In the genomic region with DNA sequence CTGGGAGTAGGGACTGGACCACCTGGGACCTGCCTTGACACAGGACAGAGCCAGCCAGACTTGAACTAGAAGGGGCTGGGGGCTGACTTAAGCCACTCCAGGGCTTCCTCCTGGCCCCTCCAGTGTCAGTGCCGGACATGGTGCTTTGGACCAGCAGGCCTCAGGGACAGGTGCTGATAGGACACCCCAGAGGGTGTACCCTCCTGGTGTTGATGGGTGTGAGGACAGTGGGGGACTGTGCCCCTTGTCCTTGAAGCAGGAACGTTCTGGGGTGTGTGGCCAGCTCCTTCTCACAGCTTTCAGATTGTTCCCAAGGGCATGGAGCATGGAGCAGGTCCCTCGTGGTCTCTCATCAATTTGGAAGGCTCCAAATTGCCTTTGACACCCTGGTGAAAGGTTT, we compare ENCODE assay signal across 19 cellular contexts. TPM values are rescaled to one million over a fixed set of nuclear protein-coding genes. Genes with fewer than 3 reads are reported as not detected.
DNase-seq lines count a peak whose midpoint lies in the region; ATAC-seq and TF ChIP-seq lines count a peak whose summit lies in the region.
"Had no signal": no experiment of that assay in that cellular context is flagged by ENCODE, and none has a peak within 500 bp of the region (broad histone marks: within the 10 kb centered on the region; RNA-seq: fewer than 3 reads in every experiment).

No MANE protein-coding gene starts in this region.

- H3K4me1 ChIP-seq in PC-9 (replicated peaks; ENCODE audit: insufficient read depth): peaks cover 100% of the 10 kb centered on the region

- H4K20me1 ChIP-seq in PC-9 (ENCODE audit: insufficient read depth): no peaks in the 10 kb centered on the region

- H3K9me3 Mint-ChIP-seq in activated naive CD8-positive, alpha-beta T cell (ENCODE audit: low read depth): peaks cover 5% of the 10 kb centered on the region
- H3K9me3 Mint-ChIP-seq in activated naive CD8-positive, alpha-beta T cell treated with anti-CD3 and anti-CD28 coated beads for 36 hours: peaks cover 10% of the 10 kb centered on the region
- peaks cover 11% of the 10 kb centered on the region for H3K9me3 Mint-ChIP-seq in stimulated activated memory B cell treated with anti-CD40 and anti-IgM and Interleukin-4, amounts not matched to agents 10 μg/mL and 1 μg/mL and 100 μg/mL, for 72 hours

- TF ChIP-seq CTCF in PC-9 (conservative IDR thresholded peaks at IDR 0.05): no peak
- no peak for TF ChIP-seq CTCF in dorsolateral prefrontal cortex (IDR thresholded peaks at IDR 0.05 in 54 of 56, conservative IDR thresholded peaks at IDR 0.05 in 2 of 56; ENCODE audit: low read depth in 1 of 56, partially characterized antibody in 56 of 56)

- no peak for DNase-seq in activated naive CD8-positive, alpha-beta T cell treated with anti-CD3 and anti-CD28 coated beads for 36 hours
- DNase-seq in PC-9: no peak
- no peak for DNase-seq in dorsolateral prefrontal cortex
- DNase-seq in COLO668 (lab: John Stamatoyannopoulos, UW; ENCODE audit: unreplicated experiment): no peak
- no peak for DNase-seq in GOT3 (lab: John Stamatoyannopoulos, UW)
- no peak for DNase-seq in ecto neural progenitor cell (ENCODE audit: low spot score)
- DNase-seq: AML-193, COR-L47, DMS 273 treated with DMSO at 0.1 percent for 48 hours, H9, KG1, NCI-H1417, NCI-H187 treated with DMSO at 0.1 percent for 48 hours, NCI-H226, NCI-H524 had no signal

- no peak overlapping the region; the same call in 1 of the 2 replicates for H3K4me3 ChIP-seq in PC-9
- peak overlapping the region in 5 of 59 donors; percentile 0 to 14 (median 3) for H3K4me3 ChIP-seq in dorsolateral prefrontal cortex

- H3K79me2 ChIP-seq in PC-9 (ENCODE audit: low read depth): peaks cover 89% of the 10 kb centered on the region

- POLR2A ChIA-PET in PC-9 (lab: Charles Lee; ENCODE audit: unreplicated experiment): interaction anchor here (0.6 to 0.8 kb wide), 4 partner anchors 11 to 83 kb away, joined by 3 to 6 read pairs (median 3); no protein-coding TSS in a partner anchor

- peak overlapping the region; percentile 85 for H3K4me2 ChIP-seq in PC-9

- H3K27ac Mint-ChIP-seq in activated naive CD8-positive, alpha-beta T cell: peak overlapping the region; percentile 28
- no peak overlapping the region for H3K27ac Mint-ChIP-seq in activated naive CD8-positive, alpha-beta T cell treated with anti-CD3 and anti-CD28 coated beads for 36 hours
- no peak overlapping the region for H3K27ac Mint-ChIP-seq in stimulated activated memory B cell treated with anti-CD40 and anti-IgM and Interleukin-4, amounts not matched to agents 10 μg/mL and 1 μg/mL and 100 μg/mL, for 72 hours
- H3K27ac Mint-ChIP-seq: CD14-positive monocyte, H9 had no signal

- peaks cover 19% of the 10 kb centered on the region for H3K36me3 ChIP-seq in PC-9 (ENCODE audit: low read depth)

- H3K36me3 Mint-ChIP-seq in activated naive CD8-positive, alpha-beta T cell: peaks cover 10% of the 10 kb centered on the region
- H3K36me3 Mint-ChIP-seq in activated naive CD8-positive, alpha-beta T cell treated with anti-CD3 and anti-CD28 coated beads for 36 hours: peaks cover 17% of the 10 kb centered on the region
- H3K36me3 Mint-ChIP-seq in stimulated activated memory B cell treated with anti-CD40 and anti-IgM and Interleukin-4, amounts not matched to agents 10 μg/mL and 1 μg/mL and 100 μg/mL, for 72 hours: no peaks in the 10 kb centered on the region
- H3K36me3 Mint-ChIP-seq: CD14-positive monocyte had no signal

- ATAC-seq in stimulated activated memory B cell treated with anti-CD40 and anti-IgM and Interleukin-4, amounts not matched to agents 10 μg/mL and 1 μg/mL and 100 μg/mL, for 72 hours: peak; percentile 28

- BruUV-seq in PC-9 (replicated peaks; lab: Mats Ljungman, UMichigan): no TSS peak

- H3K27me3 Mint-ChIP-seq in activated naive CD8-positive, alpha-beta T cell: no peaks in the 10 kb centered on the region
- no peaks in the 10 kb centered on the region for H3K27me3 Mint-ChIP-seq in activated naive CD8-positive, alpha-beta T cell treated with anti-CD3 and anti-CD28 coated beads for 36 hours
- H3K27me3 Mint-ChIP-seq in stimulated activated memory B cell treated with anti-CD40 and anti-IgM and Interleukin-4, amounts not matched to agents 10 μg/mL and 1 μg/mL and 100 μg/mL, for 72 hours: peaks cover 26% of the 10 kb centered on the region

- no peak overlapping the region for H3K4me3 Mint-ChIP-seq in activated naive CD8-positive, alpha-beta T cell
- H3K4me3 Mint-ChIP-seq in activated naive CD8-positive, alpha-beta T cell treated with anti-CD3 and anti-CD28 coated beads for 36 hours: no peak overlapping the region
- H3K4me3 Mint-ChIP-seq in stimulated activated memory B cell treated with anti-CD40 and anti-IgM and Interleukin-4, amounts not matched to agents 10 μg/mL and 1 μg/mL and 100 μg/mL, for 72 hours: no peak overlapping the region
- H3K4me3 Mint-ChIP-seq: CD14-positive monocyte, H9 had no signal

- no peak overlapping the region for H2AFZ ChIP-seq in PC-9

- H3K9me2 ChIP-seq in PC-9 (ENCODE audit: insufficient read depth): no peaks in the 10 kb centered on the region

- H3F3A ChIP-seq in PC-9 (ENCODE audit: insufficient read depth, low read depth): peaks cover 97% of the 10 kb centered on the region

- intact Hi-C loops in PC-9 (cut with micrococcal nuclease; ENCODE audit: unreplicated experiment): no loop called here
- intact Hi-C loops in dorsolateral prefrontal cortex (cut with DNase I): no loop called here

- H3K4me1 Mint-ChIP-seq in activated naive CD8-positive, alpha-beta T cell (ENCODE audit: low read depth): peaks cover 83% of the 10 kb centered on the region
- peaks cover 53% of the 10 kb centered on the region for H3K4me1 Mint-ChIP-seq in activated naive CD8-positive, alpha-beta T cell treated with anti-CD3 and anti-CD28 coated beads for 36 hours
- H3K4me1 Mint-ChIP-seq in stimulated activated memory B cell treated with anti-CD40 and anti-IgM and Interleukin-4, amounts not matched to agents 10 μg/mL and 1 μg/mL and 100 μg/mL, for 72 hours: no peaks in the 10 kb centered on the region

- CTCF ChIA-PET in PC-9 (lab: Charles Lee): interaction anchor here (0.9 to 1.5 kb wide), 3 partner anchors 11 to 34 kb away, joined by 4 to 11 read pairs (median 7); no protein-coding TSS in a partner anchor

- H3K27ac ChIP-seq in PC-9 (peak overlapping the region; percentile 99), dorsolateral prefrontal cortex (peak overlapping the region in 56 of 59 donors; percentile 2 to 100 (median 78))
- H3K27ac ChIP-seq: 22Rv1 had no signal

- no peaks in the 10 kb centered on the region for H3K9me3 ChIP-seq in PC-9 (ENCODE audit: insufficient read depth, low read depth)

- H3K27me3 ChIP-seq in PC-9 (ENCODE audit: insufficient read depth, low read depth) (no peaks in the 10 kb centered on the region), dorsolateral prefrontal cortex (peaks cover 0 to 9% (median 0%) of the 10 kb centered on the region in 45 donors)

RNA-seq across cellular contexts. Expression of a gene that starts 6.8 kb away (rescaled TPM):
- total RNA-seq in activated naive CD8-positive, alpha-beta T cell treated with anti-CD3 and anti-CD28 coated beads for 36 hours: 10 to 100 TPM; 50.8 to 52.9 TPM
- 146 and 171 TPM in 2 replicates for total RNA-seq in PC-9 (2021)
- total RNA-seq in dorsolateral prefrontal cortex: 100 to 1,000 TPM in 74 of 120 experiments, 10 to 100 TPM in 46; 24.0 to 522 (median 118) TPM
- total RNA-seq: H9 had no signal
